ENCODE assay signal across 16 cellular contexts in the genomic region with DNA sequence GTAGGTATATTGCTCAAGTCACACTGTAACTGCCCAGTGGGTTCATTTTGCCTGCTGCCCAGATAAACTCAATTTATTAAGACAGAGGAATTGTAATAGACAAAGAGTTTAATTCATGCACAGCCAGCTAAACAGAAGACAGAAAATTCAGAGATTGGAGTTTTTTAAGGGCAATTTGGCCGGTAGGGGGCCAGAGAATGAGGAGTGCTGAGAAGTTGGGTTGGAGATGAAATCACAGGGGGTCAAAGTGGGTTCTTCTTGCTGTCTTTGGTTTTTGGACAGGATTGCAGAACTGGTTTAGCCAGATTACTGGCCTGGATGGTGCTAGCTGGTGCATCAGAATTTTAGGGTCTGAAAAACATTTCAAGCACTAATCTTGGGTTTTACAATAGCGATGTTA. TPM values are rescaled to one million over a fixed set of nuclear protein-coding genes. Genes with fewer than 3 reads are reported as not detected.
DNase-seq lines count a peak whose midpoint lies in the region; FAIRE-seq and TF ChIP-seq lines count a peak whose summit lies in the region.
"Had no signal": no experiment of that assay in that cellular context is flagged by ENCODE, and none has a peak within 500 bp of the region (broad histone marks: within the 10 kb centered on the region; RNA-seq: fewer than 3 reads in every experiment).

No MANE protein-coding gene starts in this region.

- DNase-seq in D721Med (ENCODE audit: insufficient read length, low spot score) (no peak), GM19239 (ENCODE audit: insufficient read length, low spot score) (no peak), glutamatergic neuron (no peak), 8988T (no peak), T-helper 9 cell (no peak), DMS79 (lab: John Stamatoyannopoulos, UW) (no peak)
- no peak for DNase-seq in activated CD4-positive, alpha-beta T cell treated with anti-CD3 and anti-CD28 coated beads, Interleukin-2, amount 10 ng/mL, durations not matched to agents 24 days and 14 days
- DNase-seq: activated CD4-positive, alpha-beta T cell treated with anti-CD3 and anti-CD28 coated beads, Interleukin-2, amount 50 U/mL, for 1 hour; NCI-H1694 treated with DMSO at 0.1 percent for 48 hours; pancreas; T-cell; transverse colon had no signal

- FAIRE-seq in D721Med (lab: Jason Lieb, UNC) (no peak), GM19239 (lab: Jason Lieb, UNC) (peak; percentile 8)
- FAIRE-seq: pancreas had no signal

- H3K27ac Mint-ChIP-seq in glutamatergic neuron (ENCODE audit: unreplicated experiment) = no peak overlapping the region
- H3K27ac Mint-ChIP-seq in activated CD4-positive, alpha-beta T cell treated with anti-CD3 and anti-CD28 coated beads, Interleukin-2, amount 10 ng/mL, durations not matched to agents 24 days and 14 days = no peak overlapping the region
- H3K27ac Mint-ChIP-seq: activated T-helper 17 cell treated with anti-CD3 and anti-CD28 coated beads, Interleukin-2, amount 50 U/mL, for 72 hours; memory B cell; T-cell had no signal

- H3K4me3 ChIP-seq in SU-DHL-6 (ENCODE audit: insufficient read depth, low read length, poor library complexity, severe bottlenecking) = no peak overlapping the region
- H3K4me3 ChIP-seq: pancreas, transverse colon had no signal

- TF ChIP-seq CTCF in D721Med (IDR thresholded peaks at IDR 0.05; ENCODE audit: insufficient read depth, missing control alignments) (peak; percentile 28), SU-DHL-6 (IDR thresholded peaks at IDR 0.05; ENCODE audit: insufficient read depth, low read length, poor library complexity, severe bottlenecking) (peak; percentile 20), glutamatergic neuron (IDR thresholded peaks at IDR 0.05; ENCODE audit: partially characterized antibody, unreplicated experiment) (peak; percentile 33)

- no peaks in the 10 kb centered on the region for H4K20me1 ChIP-seq in SU-DHL-6 (ENCODE audit: low read depth, low read length)

- no peak overlapping the region for H3K9ac ChIP-seq in SU-DHL-6 (ENCODE audit: low read length)

- H3K9me3 ChIP-seq in SU-DHL-6 (ENCODE audit: insufficient read depth, low read length) = no peaks in the 10 kb centered on the region
- H3K9me3 ChIP-seq: pancreas, transverse colon had no signal

- H2AFZ ChIP-seq in SU-DHL-6 (ENCODE audit: low read depth, low read length, severe bottlenecking) = no peak overlapping the region

- no peaks in the 10 kb centered on the region for H3K4me1 Mint-ChIP-seq in glutamatergic neuron (ENCODE audit: low read depth, unreplicated experiment)
- H3K4me1 Mint-ChIP-seq in activated CD4-positive, alpha-beta T cell treated with anti-CD3 and anti-CD28 coated beads, Interleukin-2, amount 10 ng/mL, durations not matched to agents 24 days and 14 days = no peaks in the 10 kb centered on the region
- H3K4me1 Mint-ChIP-seq: activated T-helper 17 cell treated with anti-CD3 and anti-CD28 coated beads, Interleukin-2, amount 50 U/mL, for 72 hours; memory B cell had no signal

- no peak overlapping the region for H3K27ac ChIP-seq in SU-DHL-6 (ENCODE audit: low read depth, low read length)
- H3K27ac ChIP-seq: epithelial cell of prostate, pancreas, transverse colon had no signal

- H3K4me2 ChIP-seq in SU-DHL-6 (ENCODE audit: low read depth, low read length, poor library complexity, severe bottlenecking) = no peak overlapping the region

- intact Hi-C loops in activated CD4-positive, alpha-beta T cell treated with anti-CD3 and anti-CD28 coated beads, Interleukin-2, amount 10 ng/mL, durations not matched to agents 24 days and 14 days (cut with micrococcal nuclease) = no loop called here

- no peaks in the 10 kb centered on the region for H3K79me2 ChIP-seq in SU-DHL-6 (ENCODE audit: insufficient read depth, low read length)

- H3K9me3 Mint-ChIP-seq in glutamatergic neuron (ENCODE audit: unreplicated experiment) = no peaks in the 10 kb centered on the region
- H3K9me3 Mint-ChIP-seq in activated CD4-positive, alpha-beta T cell treated with anti-CD3 and anti-CD28 coated beads, Interleukin-2, amount 10 ng/mL, durations not matched to agents 24 days and 14 days = no peaks in the 10 kb centered on the region
- H3K9me3 Mint-ChIP-seq: activated T-helper 17 cell treated with anti-CD3 and anti-CD28 coated beads, Interleukin-2, amount 50 U/mL, for 72 hours; memory B cell; T-cell had no signal

- H3K36me3 ChIP-seq in SU-DHL-6 (ENCODE audit: low read length) = no peaks in the 10 kb centered on the region
- H3K36me3 ChIP-seq: pancreas, transverse colon had no signal

- H3F3A ChIP-seq in SU-DHL-6 (ENCODE audit: insufficient read depth) = no peaks in the 10 kb centered on the region

- H3K9me2 ChIP-seq in SU-DHL-6 (replicated peaks; ENCODE audit: insufficient read depth, low read length) = no peaks in the 10 kb centered on the region

- H3K36me3 Mint-ChIP-seq in glutamatergic neuron (ENCODE audit: unreplicated experiment) = no peaks in the 10 kb centered on the region
- H3K36me3 Mint-ChIP-seq in activated CD4-positive, alpha-beta T cell treated with anti-CD3 and anti-CD28 coated beads, Interleukin-2, amount 10 ng/mL, durations not matched to agents 24 days and 14 days (ENCODE audit: low read depth) = no peaks in the 10 kb centered on the region
- H3K36me3 Mint-ChIP-seq: memory B cell, T-cell had no signal

- no peaks in the 10 kb centered on the region for H3K27me3 ChIP-seq in SU-DHL-6 (ENCODE audit: low read length)
- H3K27me3 ChIP-seq: pancreas, transverse colon had no signal

- H3K27me3 Mint-ChIP-seq in glutamatergic neuron (ENCODE audit: unreplicated experiment) = no peaks in the 10 kb centered on the region
- peaks cover 14% of the 10 kb centered on the region for H3K27me3 Mint-ChIP-seq in activated CD4-positive, alpha-beta T cell treated with anti-CD3 and anti-CD28 coated beads, Interleukin-2, amount 10 ng/mL, durations not matched to agents 24 days and 14 days

- H3K4me3 Mint-ChIP-seq in glutamatergic neuron (ENCODE audit: unreplicated experiment) = no peak overlapping the region
- no peak overlapping the region for H3K4me3 Mint-ChIP-seq in activated CD4-positive, alpha-beta T cell treated with anti-CD3 and anti-CD28 coated beads, Interleukin-2, amount 10 ng/mL, durations not matched to agents 24 days and 14 days
- H3K4me3 Mint-ChIP-seq: activated T-helper 17 cell treated with anti-CD3 and anti-CD28 coated beads, Interleukin-2, amount 50 U/mL, for 72 hours; memory B cell; T-cell had no signal

RNA-seq across cellular contexts. Expression of a gene that starts 20.7 kb away (rescaled TPM):
- total RNA-seq in glutamatergic neuron (ENCODE audit: unreplicated experiment) = not detected
- total RNA-seq in activated CD4-positive, alpha-beta T cell treated with anti-CD3 and anti-CD28 coated beads, Interleukin-2, amount 10 ng/mL, durations not matched to agents 24 days and 14 days = not detected in 2 replicates
- total RNA-seq: activated T-helper 17 cell treated with anti-CD3 and anti-CD28 coated beads, Interleukin-2, amount 50 U/mL, for 72 hours had no signal
